2 cellular contexts compared by ENCODE assay signal in genomic region chr10:368579-369255, GRCh38.
TF ChIP-seq lines count a peak whose summit lies in the region.

No MANE protein-coding gene starts in this region.

TF ChIP-seq in IMR-90, 13 proteins besides CTCF, POLR2A, EP300 and RAD21:
- TF ChIP-seq RFX5 (IDR thresholded peaks at IDR 0.05; ENCODE audit: low read depth, low read length) (no peak), CHD1 (IDR thresholded peaks at IDR 0.05; ENCODE audit: low read depth, low read length) (no peak), FOS (IDR thresholded peaks at IDR 0.05; ENCODE audit: low read depth, low read length) (no peak), USF2 (IDR thresholded peaks at IDR 0.05; ENCODE audit: low read depth, low read length) (no peak)

TF ChIP-seq in WTC11, 78 proteins besides CTCF, POLR2A, EP300 and RAD21:
- no peak for TF ChIP-seq KAT7 (CRISPR knock-in tag; IDR thresholded peaks at IDR 0.05; ENCODE audit: borderline replicate concordance)
- TF ChIP-seq ZNF423 (CRISPR knock-in tag; IDR thresholded peaks at IDR 0.05): peak; percentile 66
- no peak for TF ChIP-seq RORB (CRISPR knock-in tag; IDR thresholded peaks at IDR 0.05)
- TF ChIP-seq AFF4 (CRISPR knock-in tag; IDR thresholded peaks at IDR 0.05; ENCODE audit: borderline replicate concordance): no peak
